Comparison of ENCODE assay signal across 8 cellular contexts in the genomic region with DNA sequence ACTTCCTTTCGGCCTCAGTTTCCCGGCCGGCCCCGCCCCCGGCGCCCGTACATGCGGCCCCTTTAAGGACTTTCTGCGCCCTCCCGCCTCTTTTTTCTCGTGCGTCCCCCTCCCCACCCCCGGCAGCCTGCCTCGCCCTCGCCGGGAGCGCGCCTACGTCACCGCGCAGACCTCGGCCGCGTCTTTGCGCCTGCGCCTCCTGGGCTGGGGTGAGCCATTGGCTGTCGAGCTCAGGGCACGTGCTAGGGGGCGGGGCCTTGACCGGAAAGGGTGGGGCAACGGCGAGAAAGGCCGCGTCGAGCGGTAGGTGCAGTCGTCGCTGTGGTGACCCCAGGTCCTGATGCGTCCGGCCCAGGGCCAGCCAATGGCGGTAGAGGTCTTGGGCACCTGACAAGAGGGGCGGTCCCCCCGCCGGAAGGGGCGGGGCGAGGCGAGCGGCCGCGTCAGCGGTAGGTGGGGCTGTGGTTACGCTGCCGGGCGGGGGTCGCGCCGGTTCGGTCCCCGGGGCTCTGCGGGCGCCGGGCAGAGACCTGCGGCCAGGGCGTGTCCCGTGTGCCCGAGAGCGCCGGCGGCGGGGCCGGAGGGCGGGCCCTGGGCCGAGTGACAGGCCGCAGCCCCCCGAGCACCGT. TPM values are rescaled to one million over a fixed set of nuclear protein-coding genes. Genes with fewer than 3 reads are reported as not detected.
DNase-seq lines count a peak whose midpoint lies in the region; ATAC-seq and TF ChIP-seq lines count a peak whose summit lies in the region.

A gene with protein sequence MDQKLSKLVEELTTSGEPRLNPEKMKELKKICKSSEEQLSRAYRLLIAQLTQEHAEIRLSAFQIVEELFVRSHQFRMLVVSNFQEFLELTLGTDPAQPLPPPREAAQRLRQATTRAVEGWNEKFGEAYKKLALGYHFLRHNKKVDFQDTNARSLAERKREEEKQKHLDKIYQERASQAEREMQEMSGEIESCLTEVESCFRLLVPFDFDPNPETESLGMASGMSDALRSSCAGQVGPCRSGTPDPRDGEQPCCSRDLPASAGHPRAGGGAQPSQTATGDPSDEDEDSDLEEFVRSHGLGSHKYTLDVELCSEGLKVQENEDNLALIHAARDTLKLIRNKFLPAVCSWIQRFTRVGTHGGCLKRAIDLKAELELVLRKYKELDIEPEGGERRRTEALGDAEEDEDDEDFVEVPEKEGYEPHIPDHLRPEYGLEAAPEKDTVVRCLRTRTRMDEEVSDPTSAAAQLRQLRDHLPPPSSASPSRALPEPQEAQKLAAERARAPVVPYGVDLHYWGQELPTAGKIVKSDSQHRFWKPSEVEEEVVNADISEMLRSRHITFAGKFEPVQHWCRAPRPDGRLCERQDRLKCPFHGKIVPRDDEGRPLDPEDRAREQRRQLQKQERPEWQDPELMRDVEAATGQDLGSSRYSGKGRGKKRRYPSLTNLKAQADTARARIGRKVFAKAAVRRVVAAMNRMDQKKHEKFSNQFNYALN (plus strand): TSS at position 428 of the 629 bp plus-strand sequence. CDS start 884 bp downstream, outside the sequence.

- H3K27ac ChIP-seq in SK-N-SH (ENCODE audit: low read depth in 2 of 2, low read length in 1 of 2) (peak within 1 kb of the TSS; percentile 89), suprapubic skin (peak within 1 kb of the TSS; percentile 100)

- H2AFZ ChIP-seq in SK-N-SH (ENCODE audit: low read depth), result peak within 1 kb of the TSS; percentile 65

- DNase-seq in GM04504 (ENCODE audit: low read depth), result peak; percentile 99
- peak; percentile 96 for DNase-seq in NCI-H1048 (lab: John Stamatoyannopoulos, UW)
- peak; percentile 99 for DNase-seq in SK-N-SH
- peak; percentile 100 for DNase-seq in activated naive CD4-positive, alpha-beta T cell treated with anti-CD3 and anti-CD28 coated beads, Interleukin-2, amount 50 U/mL, for 16 hours
- DNase-seq in globus pallidus (ENCODE audit: low spot score), result peak; percentile 99
- peak; percentile 96 to 100 (median 100) for DNase-seq in nucleus accumbens (lab: John Stamatoyannopoulos, UW)
- DNase-seq in suprapubic skin (ENCODE audit: low spot score in 2 of 2), result peak; percentile 100

- no peak for TF ChIP-seq EP300 in SK-N-SH (IDR thresholded peaks at IDR 0.05; ENCODE audit: borderline replicate concordance in 1 of 2, low read depth in 1 of 2, low read length in 1 of 2)
- no peak for TF ChIP-seq EP300 in suprapubic skin (IDR thresholded peaks at IDR 0.05)

- TF ChIP-seq POLR2A in suprapubic skin (IDR thresholded peaks at IDR 0.05), result peak in 1 of 2 donors; percentile 82

- peaks cover 19% of the 10 kb centered on the region for H3F3A ChIP-seq in SK-N-SH (replicated peaks; ENCODE audit: insufficient read depth)

- WGBS in SK-N-SH (ENCODE audit: low lambda C conversion rate), result 2% methylated on average over 11 of the region's 76 CpGs
- 1% methylated on average over 37 of the region's 76 CpGs for WGBS in suprapubic skin

- no peaks in the 10 kb centered on the region for H3K9me3 ChIP-seq in SK-N-SH
- no peaks in the 10 kb centered on the region for H3K9me3 ChIP-seq in suprapubic skin

- H3K79me2 ChIP-seq in SK-N-SH (ENCODE audit: insufficient read depth), result peaks cover 66% of the 10 kb centered on the region

- H3K36me3 ChIP-seq in SK-N-SH (replicated peaks in 1 of 2; ENCODE audit: control insufficient read depth in 1 of 2, insufficient read depth in 2 of 2, low read length in 1 of 2), result peaks cover 3 to 5% of the 10 kb centered on the region in 2 experiments
- H3K36me3 ChIP-seq in suprapubic skin, result peaks cover 11% of the 10 kb centered on the region

- peak; percentile 92 for ATAC-seq in HG02571 (IDR thresholded peaks at IDR 0.05; ENCODE audit: unreplicated experiment)

- H3K9me2 ChIP-seq in SK-N-SH, result no peaks in the 10 kb centered on the region

- TF ChIP-seq CTCF in SK-N-SH (IDR thresholded peaks at IDR 0.05), result no peak
- no peak for TF ChIP-seq CTCF in suprapubic skin (IDR thresholded peaks at IDR 0.05)

- no peaks in the 10 kb centered on the region for H4K20me1 ChIP-seq in SK-N-SH (ENCODE audit: insufficient read depth)

- H3K4me2 ChIP-seq in SK-N-SH, result peak within 1 kb of the TSS; percentile 98

- H3K4me1 ChIP-seq in SK-N-SH (ENCODE audit: control insufficient read depth in 1 of 2, insufficient read depth in 2 of 2, low read depth in 1 of 2, low read length in 1 of 2), result peaks cover 0 to 20% of the 10 kb centered on the region in 2 experiments; a peak in 1 of 4 replicates
- H3K4me1 ChIP-seq in suprapubic skin, result peaks cover 41% of the 10 kb centered on the region

- POLR2A ChIA-PET in SK-N-SH (lab: Yijun Ruan, JAX), result interaction anchor here (1.0 to 2.0 kb wide), 4 partner anchors 8 to 98 kb away, joined by 3 to 15 read pairs (median 4); partner anchors contain the start of genes CTBP1 and MAEA

- no peak for TF ChIP-seq RAD21 in SK-N-SH (IDR thresholded peaks at IDR 0.05; ENCODE audit: low read length)

- peak within 1 kb of the TSS; percentile 93 for H3K9ac ChIP-seq in SK-N-SH

- CTCF ChIA-PET in SK-N-SH (lab: Yijun Ruan, JAX), result interaction anchor here (1.2 to 3.8 kb wide), 8 partner anchors 10 to 216 kb away, joined by 3 to 23 read pairs (median 5); partner anchors contain the start of gene CTBP1

- H3K4me3 ChIP-seq in SK-N-SH (ENCODE audit: low read depth in 2 of 2, low read length in 1 of 2), result peak within 1 kb of the TSS; percentile 77 to 97
- peak within 1 kb of the TSS; percentile 77 for H3K4me3 ChIP-seq in suprapubic skin

- no peaks in the 10 kb centered on the region for H3K27me3 ChIP-seq in SK-N-SH (ENCODE audit: insufficient read depth)
- no peaks in the 10 kb centered on the region for H3K27me3 ChIP-seq in suprapubic skin

TF ChIP-seq in SK-N-SH, 30 proteins besides CTCF, POLR2A, EP300 and RAD21 (continues in another document):
- TF ChIP-seq GABPA (IDR thresholded peaks at IDR 0.05; ENCODE audit: low read depth), result peak; percentile 78
- TF ChIP-seq USF2 (IDR thresholded peaks at IDR 0.05; ENCODE audit: borderline replicate concordance, low read depth, low read length), result peak; percentile 89
- TF ChIP-seq TAF1 (IDR thresholded peaks at IDR 0.05; ENCODE audit: borderline replicate concordance, low read depth, low read length), result no peak; the same call in 1 of the 2 replicates
- TF ChIP-seq RXRA (IDR thresholded peaks at IDR 0.05; ENCODE audit: borderline replicate concordance, low read depth), result no peak
- TF ChIP-seq TCF12 (IDR thresholded peaks at IDR 0.05), result no peak
- TF ChIP-seq ZBTB33 (IDR thresholded peaks at IDR 0.05; ENCODE audit: borderline replicate concordance, low read depth), result no peak
- TF ChIP-seq TEAD4 (IDR thresholded peaks at IDR 0.05; ENCODE audit: borderline replicate concordance, insufficient read depth), result no peak
- TF ChIP-seq ELF1 (IDR thresholded peaks at IDR 0.05), result no peak
- TF ChIP-seq SIN3A (IDR thresholded peaks at IDR 0.05; ENCODE audit: borderline replicate concordance, low read depth, low read length), result no peak
- TF ChIP-seq POLR2AphosphoS5 (IDR thresholded peaks at IDR 0.05; ENCODE audit: low read depth, low read length), result peak; percentile 23; the same call in 1 of the 2 replicates
- TF ChIP-seq FOXM1 (IDR thresholded peaks at IDR 0.05; ENCODE audit: low read depth), result no peak
- TF ChIP-seq MXI1 (IDR thresholded peaks at IDR 0.05; ENCODE audit: low read depth, low read length), result peak; percentile 33; the same call in 1 of the 2 replicates
- no peak for TF ChIP-seq FOSL2 (IDR thresholded peaks at IDR 0.05; ENCODE audit: borderline replicate concordance, low read depth)
- TF ChIP-seq, protein P1, sequence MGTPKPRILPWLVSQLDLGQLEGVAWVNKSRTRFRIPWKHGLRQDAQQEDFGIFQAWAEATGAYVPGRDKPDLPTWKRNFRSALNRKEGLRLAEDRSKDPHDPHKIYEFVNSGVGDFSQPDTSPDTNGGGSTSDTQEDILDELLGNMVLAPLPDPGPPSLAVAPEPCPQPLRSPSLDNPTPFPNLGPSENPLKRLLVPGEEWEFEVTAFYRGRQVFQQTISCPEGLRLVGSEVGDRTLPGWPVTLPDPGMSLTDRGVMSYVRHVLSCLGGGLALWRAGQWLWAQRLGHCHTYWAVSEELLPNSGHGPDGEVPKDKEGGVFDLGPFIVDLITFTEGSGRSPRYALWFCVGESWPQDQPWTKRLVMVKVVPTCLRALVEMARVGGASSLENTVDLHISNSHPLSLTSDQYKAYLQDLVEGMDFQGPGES (IDR thresholded peaks at IDR 0.05; ENCODE audit: low read depth, low read length), result no peak
- TF ChIP-seq, protein P2, sequence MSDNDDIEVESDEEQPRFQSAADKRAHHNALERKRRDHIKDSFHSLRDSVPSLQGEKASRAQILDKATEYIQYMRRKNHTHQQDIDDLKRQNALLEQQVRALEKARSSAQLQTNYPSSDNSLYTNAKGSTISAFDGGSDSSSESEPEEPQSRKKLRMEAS (IDR thresholded peaks at IDR 0.05; ENCODE audit: low read depth), result peak; percentile 65

RNA-seq across cellular contexts. Expression of the gene that starts here (rescaled TPM):
- 14.5 and 14.9 TPM in 2 replicates for polyA plus RNA-seq in SK-N-SH (2012; rRNA removed)
- polyA plus RNA-seq in SK-N-SH (2012; cell fraction: cytosol; rRNA removed), result 5.2 and 6.2 TPM in 2 replicates
- polyA plus RNA-seq in SK-N-SH (2012; cell fraction: nucleus; rRNA removed), result 74.4 and 110 TPM in 2 replicates
- total RNA-seq in suprapubic skin, result 100 to 1,000 TPM in 1 of 4 donors, 10 to 100 TPM in 3; 16.2 to 107 (median 24.9) TPM

Comparison
In these comparisons a context has a peak if more than half of its experiments do, and no peak if none do; other contexts are left out.
1. Peak in every context shown above with its lines: DNase-seq, ATAC-seq, H3K4me3 ChIP-seq and H3K27ac ChIP-seq.